ENCODE assay signal across 8 cellular contexts in genomic region chr16:48609453-48610023, GRCh38. TPM values are rescaled to one million over a fixed set of nuclear protein-coding genes. Genes with fewer than 3 reads are reported as not detected.
DNase-seq lines count a peak whose midpoint lies in the region; ATAC-seq and TF ChIP-seq lines count a peak whose summit lies in the region.

No MANE protein-coding gene starts in this region.

- peaks cover 49% of the 10 kb centered on the region for H3K4me1 Mint-ChIP-seq in activated T-helper 1 cell treated with anti-CD3 and anti-CD28 coated beads, Interleukin-12 subunit alpha, Interleukin-12 subunit beta, Interleukin-2, Interleukin-4 antibody, amounts not matched to agents 30 ng/mL and 10 ng/mL and 1 ng/mL, durations not matched to agents 14 hours and 24 hours and 36 hours (ENCODE audit: low read depth)
- H3K4me1 Mint-ChIP-seq in neural crest cell = peaks cover 21% of the 10 kb centered on the region

- H3K27me3 Mint-ChIP-seq in activated T-helper 1 cell treated with anti-CD3 and anti-CD28 coated beads, Interleukin-12 subunit alpha, Interleukin-12 subunit beta, Interleukin-2, Interleukin-4 antibody, amounts not matched to agents 30 ng/mL and 10 ng/mL and 1 ng/mL, durations not matched to agents 14 hours and 24 hours and 36 hours (ENCODE audit: insufficient read depth) = no peaks in the 10 kb centered on the region
- H3K27me3 Mint-ChIP-seq in neural crest cell (ENCODE audit: low read depth) = peaks cover 2% of the 10 kb centered on the region

- peaks cover 8% of the 10 kb centered on the region for H3K36me3 Mint-ChIP-seq in activated T-helper 1 cell treated with anti-CD3 and anti-CD28 coated beads, Interleukin-12 subunit alpha, Interleukin-12 subunit beta, Interleukin-2, Interleukin-4 antibody, amounts not matched to agents 30 ng/mL and 10 ng/mL and 1 ng/mL, durations not matched to agents 14 hours and 24 hours and 36 hours (ENCODE audit: low read depth)
- H3K36me3 Mint-ChIP-seq in neural crest cell (ENCODE audit: low read depth) = peaks cover 7% of the 10 kb centered on the region

- H3K4me3 ChIP-seq in fibroblast of pulmonary artery (replicated peaks; ENCODE audit: low read depth, low read length) = peak overlapping the region; percentile 92

- intact Hi-C loops in activated T-helper 1 cell treated with anti-CD3 and anti-CD28 coated beads, Interleukin-12 subunit alpha, Interleukin-12 subunit beta, Interleukin-2, Interleukin-4 antibody, amounts not matched to agents 30 ng/mL and 10 ng/mL and 1 ng/mL, durations not matched to agents 14 hours and 24 hours and 36 hours (cut with micrococcal nuclease) = loop anchor here (2.0 to 5.0 kb wide), 5 partner anchors 365 to 1921 kb away; partner anchors contain the start of genes DNAJA2, LONP2, NETO2 and ORC6

- ATAC-seq in HG02884 (IDR thresholded peaks at IDR 0.05; ENCODE audit: unreplicated experiment) = peak; percentile 38

- DNase-seq in SHP77 (lab: John Stamatoyannopoulos, UW) (peak; percentile 29 to 68), SHP77 treated with DMSO at 0.1 percent for 48 hours (lab: John Stamatoyannopoulos, UW) (no peak), NCI-H2227 (lab: John Stamatoyannopoulos, UW; ENCODE audit: unreplicated experiment) (peak; percentile 77), fibroblast of pulmonary artery (ENCODE audit: low read depth) (peak; percentile 60), neural crest cell (ENCODE audit: low read depth, low spot score) (no peak), NCI-H2107 (lab: John Stamatoyannopoulos, UW) (no peak)
- DNase-seq in activated T-helper 1 cell treated with anti-CD3 and anti-CD28 coated beads, Interleukin-12 subunit alpha, Interleukin-12 subunit beta, Interleukin-2, Interleukin-4 antibody, amounts not matched to agents 30 ng/mL and 10 ng/mL and 1 ng/mL, durations not matched to agents 14 hours and 24 hours and 36 hours (ENCODE audit: low spot score) = no peak

- TF ChIP-seq CTCF in fibroblast of pulmonary artery (IDR thresholded peaks at IDR 0.05; ENCODE audit: low read length, missing control alignments) (no peak), neural crest cell (conservative IDR thresholded peaks at IDR 0.05) (no peak)

- peak overlapping the region; percentile 93 for H3K27ac Mint-ChIP-seq in activated T-helper 1 cell treated with anti-CD3 and anti-CD28 coated beads, Interleukin-12 subunit alpha, Interleukin-12 subunit beta, Interleukin-2, Interleukin-4 antibody, amounts not matched to agents 30 ng/mL and 10 ng/mL and 1 ng/mL, durations not matched to agents 14 hours and 24 hours and 36 hours
- peak overlapping the region; percentile 82 for H3K27ac Mint-ChIP-seq in neural crest cell (ENCODE audit: unreplicated experiment)

- H3K9me3 Mint-ChIP-seq in activated T-helper 1 cell treated with anti-CD3 and anti-CD28 coated beads, Interleukin-12 subunit alpha, Interleukin-12 subunit beta, Interleukin-2, Interleukin-4 antibody, amounts not matched to agents 30 ng/mL and 10 ng/mL and 1 ng/mL, durations not matched to agents 14 hours and 24 hours and 36 hours = peaks cover 3% of the 10 kb centered on the region
- H3K9me3 Mint-ChIP-seq in neural crest cell = peaks cover 3% of the 10 kb centered on the region

- no peak overlapping the region for H3K4me3 Mint-ChIP-seq in activated T-helper 1 cell treated with anti-CD3 and anti-CD28 coated beads, Interleukin-12 subunit alpha, Interleukin-12 subunit beta, Interleukin-2, Interleukin-4 antibody, amounts not matched to agents 30 ng/mL and 10 ng/mL and 1 ng/mL, durations not matched to agents 14 hours and 24 hours and 36 hours
- no peak overlapping the region for H3K4me3 Mint-ChIP-seq in neural crest cell

RNA-seq across cellular contexts. Expression of gene N4BP1, which starts 0.4 kb away (rescaled TPM):
- total RNA-seq in activated T-helper 1 cell treated with anti-CD3 and anti-CD28 coated beads, Interleukin-12 subunit alpha, Interleukin-12 subunit beta, Interleukin-2, Interleukin-4 antibody, amounts not matched to agents 30 ng/mL and 10 ng/mL and 1 ng/mL, durations not matched to agents 14 hours and 24 hours and 36 hours = 54.3 and 55.8 TPM in 2 replicates
- total RNA-seq in neural crest cell = 29.9 and 34.9 TPM in 2 replicates

Comparison
In these comparisons a context has a peak if more than half of its experiments do, and no peak if none do; other contexts are left out.
1. DNase-seq: peak in SHP77 (2 of 2), NCI-H2227 (single experiment) and fibroblast of pulmonary artery (single experiment); none in SHP77 treated with DMSO at 0.1 percent for 48 hours (single experiment), activated T-helper 1 cell treated with anti-CD3 and anti-CD28 coated beads, Interleukin-12 subunit alpha, Interleukin-12 subunit beta, Interleukin-2, Interleukin-4 antibody, amounts not matched to agents 30 ng/mL and 10 ng/mL and 1 ng/mL, durations not matched to agents 14 hours and 24 hours and 36 hours (single experiment), neural crest cell (single experiment) and NCI-H2107 (single experiment).